ENCODE assay signal across 17 cellular contexts in the genomic region with DNA sequence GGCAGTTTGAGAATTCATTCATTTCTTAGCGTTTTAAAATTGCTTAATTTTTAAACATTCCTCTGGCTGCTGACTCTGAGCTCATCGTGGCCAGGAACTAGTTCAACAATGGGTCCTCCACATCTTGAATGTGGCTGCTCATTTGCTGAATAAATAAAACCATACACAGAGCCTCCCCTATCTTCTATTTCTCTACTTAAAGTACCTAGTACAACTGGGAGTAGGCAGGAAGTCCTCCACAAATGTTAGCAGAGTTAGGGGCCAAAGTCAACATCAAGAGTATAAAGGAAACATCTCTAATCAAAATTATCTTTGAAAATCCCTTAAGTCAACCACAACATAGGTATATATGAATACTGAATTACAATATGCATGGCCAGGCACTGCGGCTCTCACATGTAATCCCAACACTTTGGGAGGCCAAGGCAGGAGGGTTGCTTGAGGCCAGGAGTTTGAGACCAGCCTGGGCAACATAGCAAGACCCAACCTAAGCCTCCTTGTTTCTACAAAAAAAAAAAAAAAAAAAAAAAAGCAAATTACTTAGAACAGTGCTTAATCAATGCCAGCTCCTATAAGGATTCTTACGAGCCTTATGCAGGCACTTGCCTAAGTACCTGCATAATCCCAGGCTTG. TPM values are rescaled to one million over a fixed set of nuclear protein-coding genes. Genes with fewer than 3 reads are reported as not detected.
DNase-seq lines count a peak whose midpoint lies in the region; ATAC-seq and TF ChIP-seq lines count a peak whose summit lies in the region.
"Had no signal": no experiment of that assay in that cellular context is flagged by ENCODE, and none has a peak within 500 bp of the region (broad histone marks: within the 10 kb centered on the region; RNA-seq: fewer than 3 reads in every experiment).

No MANE protein-coding gene starts in this region.

- H3K27me3 Mint-ChIP-seq in central memory CD8-positive, alpha-beta T cell = no peaks in the 10 kb centered on the region

- H4K20me1 ChIP-seq in SK-N-SH (ENCODE audit: insufficient read depth) = no peaks in the 10 kb centered on the region

- H3K4me2 ChIP-seq in SK-N-SH = no peak overlapping the region

- H2AFZ ChIP-seq in SK-N-SH (ENCODE audit: low read depth) = no peak overlapping the region

- peaks cover 24% of the 10 kb centered on the region for H3K4me1 ChIP-seq in RWPE2 (ENCODE audit: insufficient read depth, poor library complexity, severe bottlenecking)
- H3K4me1 ChIP-seq in SK-N-SH (ENCODE audit: control insufficient read depth in 1 of 2, insufficient read depth in 2 of 2, low read depth in 1 of 2, low read length in 1 of 2) = peaks cover 0 to 17% of the 10 kb centered on the region in 2 experiments; a peak in 1 of 4 replicates
- peaks cover 6% of the 10 kb centered on the region for H3K4me1 ChIP-seq in effector memory CD4-positive, alpha-beta T cell (ENCODE audit: control insufficient read depth, insufficient read depth, low read length, poor library complexity, severe bottlenecking)
- H3K4me1 ChIP-seq: BE2C, sigmoid colon had no signal

- peak overlapping the region; percentile 2 for H3K27ac Mint-ChIP-seq in central memory CD8-positive, alpha-beta T cell (ENCODE audit: low read depth)

- no peaks in the 10 kb centered on the region for H3K79me2 ChIP-seq in SK-N-SH (ENCODE audit: insufficient read depth)

- peaks cover 13% of the 10 kb centered on the region for H3K36me3 Mint-ChIP-seq in central memory CD8-positive, alpha-beta T cell (ENCODE audit: insufficient read depth)

- 85% methylated on average over 4 of the region's 4 CpGs for WGBS in SK-N-SH (ENCODE audit: low lambda C conversion rate)

- H3K27me3 ChIP-seq in RWPE2 (ENCODE audit: insufficient read depth, poor library complexity, severe bottlenecking) (no peaks in the 10 kb centered on the region), SK-N-SH (ENCODE audit: insufficient read depth) (no peaks in the 10 kb centered on the region)
- no peaks in the 10 kb centered on the region for H3K27me3 ChIP-seq in effector memory CD4-positive, alpha-beta T cell (replicated peaks; ENCODE audit: control insufficient read depth, insufficient read depth, low read length, poor library complexity, severe bottlenecking)
- H3K27me3 ChIP-seq: BE2C, cardiac muscle cell, sigmoid colon had no signal

- H3K9ac ChIP-seq in SK-N-SH = no peak overlapping the region

- CTCF ChIA-PET in SK-N-SH (lab: Yijun Ruan, JAX) = interaction anchor here (2.1 kb wide), 1 partner anchor 18 kb away, joined by 11 read pairs; no protein-coding TSS in a partner anchor

- peaks cover 7% of the 10 kb centered on the region for H3K4me1 Mint-ChIP-seq in central memory CD8-positive, alpha-beta T cell

- intact Hi-C loops in left colon (cut with DNase I, micrococcal nuclease) = no loop called here

- no peak for TF ChIP-seq RAD21 in SK-N-SH (IDR thresholded peaks at IDR 0.05; ENCODE audit: low read length)

- POLR2A ChIA-PET in SK-N-SH (lab: Yijun Ruan, JAX) = no interaction called here

- DNase-seq in RWPE2 (ENCODE audit: low spot score) (no peak), left colon (no peak), substantia nigra (lab: John Stamatoyannopoulos, UW) (no peak), SK-N-SH (no peak), NCI-H2196 (lab: John Stamatoyannopoulos, UW; ENCODE audit: unreplicated experiment) (no peak), kidney tubule cell (ENCODE audit: low spot score) (no peak)
- no peak for DNase-seq in central memory CD8-positive, alpha-beta T cell (ENCODE audit: low spot score in 2 of 2)
- DNase-seq in effector memory CD4-positive, alpha-beta T cell = no peak
- DNase-seq: activated T-cell treated with anti-CD3 and anti-CD28 coated beads, Interleukin-2, amount 50 U/mL, for 48 hours; BE2C; NCI-H1930; NCI-H524; nucleus accumbens; sigmoid colon; stimulated activated CD4-positive, alpha-beta T cell treated with anti-CD3 and anti-CD28 coated beads, Interleukin-4, amount 100 ng/mL, for 1 hour had no signal

- H3K27ac ChIP-seq in RWPE2 (ENCODE audit: poor library complexity, severe bottlenecking) (peak overlapping the region; percentile 41), substantia nigra (ENCODE audit: low read depth, low read length, poor library complexity, severe bottlenecking) (peak overlapping the region; percentile 90), SK-N-SH (ENCODE audit: low read depth in 2 of 2, low read length in 1 of 2) (no peak overlapping the region)
- H3K27ac ChIP-seq in effector memory CD4-positive, alpha-beta T cell (ENCODE audit: insufficient read depth, low read length, poor library complexity, severe bottlenecking) = no peak overlapping the region
- H3K27ac ChIP-seq: cardiac muscle cell, sigmoid colon, SK-N-MC had no signal

- peaks cover 31% of the 10 kb centered on the region for H3F3A ChIP-seq in SK-N-SH (replicated peaks; ENCODE audit: insufficient read depth)

- H3K9me2 ChIP-seq in SK-N-SH = no peaks in the 10 kb centered on the region

- TF ChIP-seq EP300 in SK-N-SH (IDR thresholded peaks at IDR 0.05; ENCODE audit: borderline replicate concordance in 1 of 2, low read depth in 1 of 2, low read length in 1 of 2) = no peak

- no peak overlapping the region for H3K4me3 Mint-ChIP-seq in central memory CD8-positive, alpha-beta T cell

- ATAC-seq in RWPE2 (ENCODE audit: low read depth) = no peak
- ATAC-seq in central memory CD8-positive, alpha-beta T cell (replicated peaks; ENCODE audit: extremely low read depth, poor library complexity, severe bottlenecking) = no peak
- peak; percentile 22 for ATAC-seq in left colon

- no peaks in the 10 kb centered on the region for H3K9me3 Mint-ChIP-seq in central memory CD8-positive, alpha-beta T cell

- no peak for TF ChIP-seq CTCF in RWPE2 (IDR thresholded peaks at IDR 0.05; ENCODE audit: poor library complexity, severe bottlenecking)
- no peak for TF ChIP-seq CTCF in SK-N-SH (IDR thresholded peaks at IDR 0.05)

- H3K36me3 ChIP-seq in RWPE2 (ENCODE audit: low read depth) = peaks cover 81% of the 10 kb centered on the region
- peaks cover 0 to 11% of the 10 kb centered on the region in 2 experiments for H3K36me3 ChIP-seq in SK-N-SH (replicated peaks in 1 of 2; ENCODE audit: control insufficient read depth in 1 of 2, insufficient read depth in 2 of 2, low read length in 1 of 2)
- peaks cover 51% of the 10 kb centered on the region for H3K36me3 ChIP-seq in effector memory CD4-positive, alpha-beta T cell (ENCODE audit: control insufficient read depth, insufficient read depth, low read length)

- H3K4me3 ChIP-seq in RWPE2 (ENCODE audit: severe bottlenecking) (no peak overlapping the region), SK-N-SH (ENCODE audit: low read depth in 2 of 2, low read length in 1 of 2) (no peak overlapping the region)
- H3K4me3 ChIP-seq in effector memory CD4-positive, alpha-beta T cell (ENCODE audit: insufficient read depth, low read depth, low read length, poor library complexity, severe bottlenecking) = no peak overlapping the region
- H3K4me3 ChIP-seq: cardiac muscle cell, sigmoid colon, SK-N-MC had no signal

- H3K9me3 ChIP-seq in RWPE2 (ENCODE audit: severe bottlenecking) (no peaks in the 10 kb centered on the region), SK-N-SH (no peaks in the 10 kb centered on the region)
- H3K9me3 ChIP-seq in effector memory CD4-positive, alpha-beta T cell (ENCODE audit: control insufficient read depth, low read length) = no peaks in the 10 kb centered on the region
- H3K9me3 ChIP-seq: BE2C, sigmoid colon had no signal

TF ChIP-seq in SK-N-SH, 30 proteins besides CTCF, POLR2A, EP300 and RAD21:
- TF ChIP-seq, protein P1, sequence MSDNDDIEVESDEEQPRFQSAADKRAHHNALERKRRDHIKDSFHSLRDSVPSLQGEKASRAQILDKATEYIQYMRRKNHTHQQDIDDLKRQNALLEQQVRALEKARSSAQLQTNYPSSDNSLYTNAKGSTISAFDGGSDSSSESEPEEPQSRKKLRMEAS (IDR thresholded peaks at IDR 0.05; ENCODE audit: low read depth) = no peak
- TF ChIP-seq SIN3A (IDR thresholded peaks at IDR 0.05; ENCODE audit: borderline replicate concordance, low read depth, low read length) (no peak), IRF3 (IDR thresholded peaks at IDR 0.05; ENCODE audit: low read depth, low read length) (no peak), NFIC (IDR thresholded peaks at IDR 0.05; ENCODE audit: borderline replicate concordance) (no peak), ELF1 (IDR thresholded peaks at IDR 0.05) (no peak), FOXM1 (IDR thresholded peaks at IDR 0.05; ENCODE audit: low read depth) (no peak), YY1 (IDR thresholded peaks at IDR 0.05; ENCODE audit: low read depth) (no peak), TAF1 (IDR thresholded peaks at IDR 0.05; ENCODE audit: borderline replicate concordance, low read depth, low read length) (no peak), TEAD4 (IDR thresholded peaks at IDR 0.05; ENCODE audit: borderline replicate concordance, insufficient read depth) (no peak), GABPA (IDR thresholded peaks at IDR 0.05; ENCODE audit: low read depth) (no peak)
- TF ChIP-seq, protein P2, sequence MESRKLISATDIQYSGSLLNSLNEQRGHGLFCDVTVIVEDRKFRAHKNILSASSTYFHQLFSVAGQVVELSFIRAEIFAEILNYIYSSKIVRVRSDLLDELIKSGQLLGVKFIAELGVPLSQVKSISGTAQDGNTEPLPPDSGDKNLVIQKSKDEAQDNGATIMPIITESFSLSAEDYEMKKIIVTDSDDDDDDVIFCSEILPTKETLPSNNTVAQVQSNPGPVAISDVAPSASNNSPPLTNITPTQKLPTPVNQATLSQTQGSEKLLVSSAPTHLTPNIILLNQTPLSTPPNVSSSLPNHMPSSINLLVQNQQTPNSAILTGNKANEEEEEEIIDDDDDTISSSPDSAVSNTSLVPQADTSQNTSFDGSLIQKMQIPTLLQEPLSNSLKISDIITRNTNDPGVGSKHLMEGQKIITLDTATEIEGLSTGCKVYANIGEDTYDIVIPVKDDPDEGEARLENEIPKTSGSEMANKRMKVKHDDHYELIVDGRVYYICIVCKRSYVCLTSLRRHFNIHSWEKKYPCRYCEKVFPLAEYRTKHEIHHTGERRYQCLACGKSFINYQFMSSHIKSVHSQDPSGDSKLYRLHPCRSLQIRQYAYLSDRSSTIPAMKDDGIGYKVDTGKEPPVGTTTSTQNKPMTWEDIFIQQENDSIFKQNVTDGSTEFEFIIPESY (IDR thresholded peaks at IDR 0.05; ENCODE audit: borderline replicate concordance, low read depth) = no peak

RNA-seq across cellular contexts. Expression of gene LMOD3, which starts 57.5 kb away (rescaled TPM):
- total RNA-seq in left colon = under 1 TPM in 1 of 2 donors, not detected in 1; 0.17 TPM
- polyA plus RNA-seq in SK-N-SH (2012; rRNA removed) = not detected in 2 replicates
- not detected in 2 replicates for polyA plus RNA-seq in SK-N-SH (2012; cell fraction: cytosol; rRNA removed)
- polyA plus RNA-seq in SK-N-SH (2012; cell fraction: nucleus; rRNA removed) = not detected in 2 replicates
- total RNA-seq: sigmoid colon had no signal

Comparison
In these comparisons a context has a peak if more than half of its experiments do, and no peak if none do; other contexts are left out.
1. H3K27ac ChIP-seq: peak in RWPE2 (single experiment) and substantia nigra (single experiment); none in SK-N-SH (0 of 2) and effector memory CD4-positive, alpha-beta T cell (single experiment).